8 cellular contexts compared by ENCODE assay signal in the genomic region with DNA sequence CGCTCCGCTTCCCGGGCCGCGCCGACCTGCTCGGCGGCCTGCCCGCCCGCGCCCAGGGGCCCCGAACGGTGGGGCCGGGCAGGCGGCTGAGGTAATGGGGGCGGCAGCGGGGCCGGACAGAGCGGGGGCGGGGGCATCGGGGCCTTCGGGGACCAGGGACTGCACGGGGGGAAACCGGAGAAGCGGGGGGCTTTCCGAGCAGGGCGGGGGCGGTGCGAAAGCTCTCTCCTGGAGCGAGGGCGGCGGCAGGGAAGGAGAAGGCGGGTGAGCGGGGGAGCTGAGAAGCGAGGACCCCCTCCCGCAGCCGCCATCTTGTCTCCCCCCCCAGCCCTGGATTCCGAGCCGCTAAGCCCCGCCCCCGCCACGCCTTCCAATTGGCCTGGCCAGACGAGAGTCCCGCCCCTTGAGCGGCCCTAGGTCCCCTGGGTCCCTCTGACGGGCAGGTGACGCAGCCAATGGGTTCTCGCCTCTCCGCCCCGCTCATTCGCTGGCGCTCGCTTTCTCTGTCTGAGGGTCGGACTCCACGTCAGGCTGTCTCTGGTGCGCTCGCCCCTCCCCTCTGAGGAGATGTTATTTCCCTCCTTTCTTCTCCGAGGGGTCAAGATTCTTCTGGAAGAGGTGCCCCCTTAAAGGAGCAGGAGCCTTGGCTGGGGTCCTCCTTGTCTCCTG. TPM values are rescaled to one million over a fixed set of nuclear protein-coding genes. Genes with fewer than 3 reads are reported as not detected.
DNase-seq lines count a peak whose midpoint lies in the region; ATAC-seq and TF ChIP-seq lines count a peak whose summit lies in the region.

No MANE protein-coding gene starts in this region.

- TF ChIP-seq CTCF in C4-2B (conservative IDR thresholded peaks at IDR 0.05) (no peak), left lung (IDR thresholded peaks at IDR 0.05) (no peak)

- no peaks in the 10 kb centered on the region for H3K27me3 ChIP-seq in left lung

- ATAC-seq in GM19372 (IDR thresholded peaks at IDR 0.05; ENCODE audit: low read depth, unreplicated experiment) = peak; percentile 96
- peak; percentile 83 for ATAC-seq in HG03521 (IDR thresholded peaks at IDR 0.05; ENCODE audit: unreplicated experiment)
- ATAC-seq in left lung = peak; percentile 97

- peak; percentile 98 for DNase-seq in NCI-H69 (lab: John Stamatoyannopoulos, UW)
- DNase-seq in activated CD4-positive, alpha-beta T cell treated with anti-CD3 and anti-CD28 coated beads, Interleukin-2, amount 50 U/mL, for 1 hour = peak; percentile 100
- DNase-seq in left lung = peak; percentile 99
- peak; percentile 100 for DNase-seq in stimulated activated CD4-positive, alpha-beta T cell treated with anti-CD3 and anti-CD28 coated beads, Interleukin-2, amount 100 ng/mL, for 4 hours (ENCODE audit: low read depth)

- H3K27ac ChIP-seq in C4-2B (peak overlapping the region; percentile 96), left lung (peak overlapping the region; percentile 87 to 94)

- no peaks in the 10 kb centered on the region for H3K9me3 ChIP-seq in left lung

- H3K36me3 Mint-ChIP-seq in dendritic cell treated with granulocyte-macrophage colony-stimulating factor and Interleukin-4, amounts not matched to agents 40 ng/mL and 50 ng/mL, for 4 days (ENCODE audit: low read depth) = peaks cover 20% of the 10 kb centered on the region

- peaks cover 11 to 28% of the 10 kb centered on the region in 2 donors for H3K4me1 ChIP-seq in left lung

- peaks cover 0 to 21% of the 10 kb centered on the region in 2 donors for H3K36me3 ChIP-seq in left lung

- H3K9me3 Mint-ChIP-seq in dendritic cell treated with granulocyte-macrophage colony-stimulating factor and Interleukin-4, amounts not matched to agents 40 ng/mL and 50 ng/mL, for 4 days = peaks cover 8% of the 10 kb centered on the region

- peak overlapping the region; percentile 55 to 58 for H3K4me3 ChIP-seq in left lung

- H3K4me1 Mint-ChIP-seq in dendritic cell treated with granulocyte-macrophage colony-stimulating factor and Interleukin-4, amounts not matched to agents 40 ng/mL and 50 ng/mL, for 4 days (ENCODE audit: low read depth) = peaks cover 19% of the 10 kb centered on the region

- peak overlapping the region; percentile 87 for H3K27ac Mint-ChIP-seq in dendritic cell treated with granulocyte-macrophage colony-stimulating factor and Interleukin-4, amounts not matched to agents 40 ng/mL and 50 ng/mL, for 4 days

- intact Hi-C loops in dendritic cell treated with granulocyte-macrophage colony-stimulating factor and Interleukin-4, amounts not matched to agents 40 ng/mL and 50 ng/mL, for 4 days (cut with micrococcal nuclease) = loop anchor here (1.0 to 2.0 kb wide), 2 partner anchors 73 to 170 kb away; partner anchors contain the start of gene MAPK14
- intact Hi-C loops in left lung (cut with DNase I) = loop anchor here in 1 of 2 donors (10.0 kb wide), 1 partner anchor 72 kb away; no protein-coding TSS in a partner anchor

- peak overlapping the region; percentile 88 for H3K4me3 Mint-ChIP-seq in dendritic cell treated with granulocyte-macrophage colony-stimulating factor and Interleukin-4, amounts not matched to agents 40 ng/mL and 50 ng/mL, for 4 days

- H3K27me3 Mint-ChIP-seq in dendritic cell treated with granulocyte-macrophage colony-stimulating factor and Interleukin-4, amounts not matched to agents 40 ng/mL and 50 ng/mL, for 4 days = no peaks in the 10 kb centered on the region

RNA-seq across cellular contexts. Expression of gene BRPF3, which starts 0.5 kb away (rescaled TPM):
- 10 to 100 TPM; 30.8 to 32.9 TPM for total RNA-seq in left lung

Comparison
In these comparisons a context has a peak if more than half of its experiments do, and no peak if none do; other contexts are left out.
1. Peak in every context shown above with its lines: DNase-seq, ATAC-seq, H3K4me3 ChIP-seq and H3K27ac ChIP-seq.